In genomic region chr3:184596233-184596632, GRCh38 we compare ENCODE assay signal across 17 cellular contexts. TPM values are rescaled to one million over a fixed set of nuclear protein-coding genes. Genes with fewer than 3 reads are reported as not detected.
DNase-seq lines count a peak whose midpoint lies in the region; ATAC-seq and TF ChIP-seq lines count a peak whose summit lies in the region.
"Had no signal": no experiment of that assay in that cellular context is flagged by ENCODE, and none has a peak within 500 bp of the region (broad histone marks: within the 10 kb centered on the region; RNA-seq: fewer than 3 reads in every experiment).

No MANE protein-coding gene starts in this region.

- H3K79me1 ChIP-seq in mesendoderm (ENCODE audit: low read length), result no peaks in the 10 kb centered on the region

- H2AK5ac ChIP-seq in mesendoderm (ENCODE audit: low read length), result no peak overlapping the region

- DNase-seq in mesendoderm (no peak), neural progenitor cell (ENCODE audit: low spot score) (no peak), caudate nucleus (lab: John Stamatoyannopoulos, UW) (no peak), NCI-H524 treated with DMSO at 0.1 percent for 48 hours (lab: John Stamatoyannopoulos, UW) (no peak)
- no peak for DNase-seq in activated CD4-positive, alpha-beta T cell treated with anti-CD3 and anti-CD28 coated beads, Interleukin-2, amount 50 U/mL, for 48 hours
- DNase-seq: Caco-2; CD4-positive, alpha-beta T cell; DMS79; GDM1; KBM-7 had no signal

- H3K79me2 ChIP-seq in mesendoderm (ENCODE audit: control insufficient read depth, insufficient read depth, low read length), result no peaks in the 10 kb centered on the region
- H3K79me2 ChIP-seq in neural progenitor cell (ENCODE audit: low read depth), result no peaks in the 10 kb centered on the region

- no peak overlapping the region for H3K18ac ChIP-seq in mesendoderm (ENCODE audit: low read length)

- H3K23ac ChIP-seq in mesendoderm (ENCODE audit: low read length), result no peak overlapping the region

- no peaks in the 10 kb centered on the region for H3K36me3 ChIP-seq in BLaER1 treated with 17β-estradiol and CSF1 and Interleukin-3, amounts not matched to agents 10 nM and 100 nM
- H3K36me3 ChIP-seq in mesendoderm (ENCODE audit: control insufficient read depth, insufficient read depth, low read length), result no peaks in the 10 kb centered on the region
- no peaks in the 10 kb centered on the region for H3K36me3 ChIP-seq in neural progenitor cell
- H3K36me3 ChIP-seq: HAP-1 had no signal

- H2BK120ac ChIP-seq in mesendoderm (ENCODE audit: low read depth, low read length), result no peak overlapping the region

- no peaks in the 10 kb centered on the region for H3K9me3 ChIP-seq in BLaER1 treated with 17β-estradiol and CSF1 and Interleukin-3, amounts not matched to agents 10 nM and 100 nM (replicated peaks in 1 of 11)
- no peaks in the 10 kb centered on the region for H3K9me3 ChIP-seq in neural progenitor cell (ENCODE audit: low read depth)
- H3K9me3 ChIP-seq: Caco-2, HAP-1 had no signal

- H3K56ac ChIP-seq in mesendoderm (ENCODE audit: low read length), result peak overlapping the region; percentile 17

- no peak overlapping the region for H4K5ac ChIP-seq in mesendoderm (ENCODE audit: low read length)

- H3K27me3 Mint-ChIP-seq in brain, result peaks cover 21% of the 10 kb centered on the region
- peaks cover 28% of the 10 kb centered on the region for H3K27me3 Mint-ChIP-seq in neural progenitor cell (ENCODE audit: insufficient read depth, low read depth)

- no peak for ATAC-seq in HG03159 (IDR thresholded peaks at IDR 0.05; ENCODE audit: unreplicated experiment)

- peak overlapping the region in 1 of 11 experiments; percentile 9; a peak in 2 of 22 replicates for H3K27ac ChIP-seq in BLaER1 treated with 17β-estradiol and CSF1 and Interleukin-3, amounts not matched to agents 10 nM and 100 nM
- H3K27ac ChIP-seq in mesendoderm (ENCODE audit: low read depth, low read length) (no peak overlapping the region), neural progenitor cell (no peak overlapping the region), caudate nucleus (ENCODE audit: low read depth, low read length) (no peak overlapping the region)
- H3K27ac ChIP-seq: C4-2B had no signal

- H3K36me3 Mint-ChIP-seq in brain (no peaks in the 10 kb centered on the region), neural progenitor cell (no peaks in the 10 kb centered on the region)
- H3K36me3 Mint-ChIP-seq: IgD-negative memory B cell had no signal

- WGBS in mesendoderm (ENCODE audit: extremely low coverage, insufficient coverage, low lambda C conversion rate), result no CpG with 5 or more reads among the region's 5 CpGs

- H3K4me1 Mint-ChIP-seq in brain (peaks cover 66% of the 10 kb centered on the region), neural progenitor cell (peaks cover 39% of the 10 kb centered on the region)

- H3K4me3 ChIP-seq in BLaER1 treated with 17β-estradiol and CSF1 and Interleukin-3, amounts not matched to agents 10 nM and 100 nM, result no peak overlapping the region
- H3K4me3 ChIP-seq in mesendoderm (ENCODE audit: low read length) (no peak overlapping the region), neural progenitor cell (no peak overlapping the region)
- H3K4me3 ChIP-seq: HAP-1 had no signal

- H3K4me2 ChIP-seq in BLaER1 treated with 17β-estradiol and CSF1 and Interleukin-3, amounts not matched to agents 10 nM and 100 nM, result peak overlapping the region; percentile 45 to 81 (median 70); a peak in 18 of 22 replicates
- H3K4me2 ChIP-seq in mesendoderm (ENCODE audit: low read length), result no peak overlapping the region
- H3K4me2 ChIP-seq in neural progenitor cell, result no peak overlapping the region

- peaks cover 27 to 52% (median 32%) of the 10 kb centered on the region in 10 experiments for H3K4me1 ChIP-seq in BLaER1 treated with 17β-estradiol and CSF1 and Interleukin-3, amounts not matched to agents 10 nM and 100 nM
- peaks cover 19% of the 10 kb centered on the region for H3K4me1 ChIP-seq in mesendoderm (ENCODE audit: control insufficient read depth, low read depth, low read length)
- peaks cover 40% of the 10 kb centered on the region for H3K4me1 ChIP-seq in neural progenitor cell
- H3K4me1 ChIP-seq: Caco-2, HAP-1 had no signal

- peaks cover 20 to 30% (median 23%) of the 10 kb centered on the region in 11 experiments for H3K27me3 ChIP-seq in BLaER1 treated with 17β-estradiol and CSF1 and Interleukin-3, amounts not matched to agents 10 nM and 100 nM
- H3K27me3 ChIP-seq in mesendoderm (ENCODE audit: insufficient read depth, low read length, poor library complexity) (no peaks in the 10 kb centered on the region), neural progenitor cell (peaks cover 33% of the 10 kb centered on the region)

- peak overlapping the region in 3 of 5 experiments; percentile 52 to 78 (median 55) for H3K27ac Mint-ChIP-seq in brain
- H3K27ac Mint-ChIP-seq in neural progenitor cell, result no peak overlapping the region
- H3K27ac Mint-ChIP-seq: B cell; CD4-positive, alpha-beta T cell had no signal

- H2AFZ ChIP-seq in neural progenitor cell (replicated peaks), result no peak overlapping the region

- H3F3A ChIP-seq in neural progenitor cell (ENCODE audit: low read depth), result peaks cover 18% of the 10 kb centered on the region

- no peak overlapping the region for H3K4ac ChIP-seq in mesendoderm (ENCODE audit: low read depth, low read length)

- H2BK5ac ChIP-seq in mesendoderm (ENCODE audit: low read length), result no peak overlapping the region

- TF ChIP-seq CTCF in brain (conservative IDR thresholded peaks at IDR 0.05) (no peak), neural progenitor cell (IDR thresholded peaks at IDR 0.05) (no peak)

- no peak overlapping the region for H3K9ac ChIP-seq in BLaER1 treated with 17β-estradiol and CSF1 and Interleukin-3, amounts not matched to agents 10 nM and 100 nM
- H3K9ac ChIP-seq in mesendoderm (ENCODE audit: low read length) (no peak overlapping the region), neural progenitor cell (no peak overlapping the region)

- H3K4me3 Mint-ChIP-seq in brain, result no peak overlapping the region
- peak overlapping the region; percentile 38 for H3K4me3 Mint-ChIP-seq in neural progenitor cell
- H3K4me3 Mint-ChIP-seq: B cell; CD4-positive, alpha-beta T cell; IgD-negative memory B cell had no signal

- no peak overlapping the region for H4K8ac ChIP-seq in mesendoderm (ENCODE audit: low read depth, low read length)

- H2BK15ac ChIP-seq in mesendoderm (replicated peaks; ENCODE audit: low read depth), result no peak overlapping the region

- H3K9me3 Mint-ChIP-seq in brain, result peaks cover 0 to 11% (median 0%) of the 10 kb centered on the region in 5 experiments
- H3K9me3 Mint-ChIP-seq in neural progenitor cell, result no peaks in the 10 kb centered on the region
- H3K9me3 Mint-ChIP-seq: CD4-positive, alpha-beta T cell; IgD-negative memory B cell had no signal

- peaks cover 0 to 3% (median 0%) of the 10 kb centered on the region in 11 experiments; a peak in 1 of 22 replicates for H4K20me1 ChIP-seq in BLaER1 treated with 17β-estradiol and CSF1 and Interleukin-3, amounts not matched to agents 10 nM and 100 nM
- peaks cover 4% of the 10 kb centered on the region for H4K20me1 ChIP-seq in neural progenitor cell (ENCODE audit: low read depth)

RNA-seq across cellular contexts. Expression of gene EPHB3, which starts 34.6 kb away (rescaled TPM):
- 17.0 TPM for polyA plus RNA-seq in brain (ENCODE audit: insufficient read depth, low read depth, low replicate concordance)
- 2.4 TPM for polyA plus RNA-seq in mesendoderm (2013, experiment 1 of 2)
- 1.9 TPM for polyA plus RNA-seq in mesendoderm (2013, experiment 2 of 2)
- 2.3 and 3.6 TPM in 2 replicates for total RNA-seq in neural progenitor cell (ENCODE audit: low replicate concordance)
- polyA plus RNA-seq: IgD-negative memory B cell had no signal

Comparison
In these comparisons a context has a peak if more than half of its experiments do, and no peak if none do; other contexts are left out.
1. H3K4me2 ChIP-seq: peak in BLaER1 treated with 17β-estradiol and CSF1 and Interleukin-3, amounts not matched to agents 10 nM and 100 nM (11 of 11); none in mesendoderm (single experiment) and neural progenitor cell (single experiment).